ENCODE assay signal across 22 cellular contexts in the genomic region with DNA sequence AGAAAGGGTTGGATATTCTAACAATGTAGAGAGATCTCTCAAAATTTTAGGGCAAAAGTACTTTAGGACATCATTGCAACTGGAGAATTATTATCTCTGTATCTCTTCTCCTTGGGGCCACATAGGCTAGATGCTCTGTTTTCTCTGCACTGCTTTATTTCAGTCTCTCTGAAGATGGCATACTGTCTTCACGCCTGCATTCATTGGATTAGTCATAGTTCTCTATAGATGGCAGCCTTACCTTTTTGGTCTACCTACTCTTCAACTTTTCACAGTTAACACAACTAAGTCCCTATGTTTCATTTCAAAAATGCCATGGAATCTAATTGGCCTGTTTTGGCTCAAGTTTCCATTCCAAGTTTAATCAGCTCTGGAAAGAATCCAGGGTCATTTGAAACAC.
A peak's percentile ranks its signal among the peaks of the same experiment; 100 is the strongest.
DNase-seq lines count a peak whose midpoint lies in the region; ATAC-seq and TF ChIP-seq lines count a peak whose summit lies in the region.
"Had no signal": no experiment of that assay in that cellular context is flagged by ENCODE, and none has a peak within 500 bp of the region (broad histone marks: within the 10 kb centered on the region; RNA-seq: fewer than 3 reads in every experiment).

No MANE protein-coding gene starts in this region.

- no peaks in the 10 kb centered on the region for H4K20me1 ChIP-seq in OCI-LY1 (ENCODE audit: insufficient read depth, low read length)

- 0 out of 2 replicates have a peak overlapping the region, but pooled peaks have one; percentile 27 for H2AFZ ChIP-seq in OCI-LY1 (ENCODE audit: low read length)
- H2AFZ ChIP-seq: parathyroid adenoma had no signal

- H3K79me2 ChIP-seq in OCI-LY1 (ENCODE audit: insufficient read depth, low read length), result no peaks in the 10 kb centered on the region
- H3K79me2 ChIP-seq: parathyroid adenoma had no signal

- H3K9ac ChIP-seq in OCI-LY1 (ENCODE audit: low read length), result no peak overlapping the region
- H3K9ac ChIP-seq: parathyroid adenoma had no signal

- no peaks in the 10 kb centered on the region for H3K27me3 ChIP-seq in OCI-LY1 (ENCODE audit: insufficient read depth, low read length)
- H3K27me3 ChIP-seq: heart left ventricle, SJSA1, vagina had no signal

- no peaks in the 10 kb centered on the region for H3K9me2 ChIP-seq in OCI-LY1 (ENCODE audit: low read depth, low read length)

- DNase-seq in GM13976 (ENCODE audit: low spot score) (no peak), omental fat pad (ENCODE audit: low spot score) (no peak), GOT3 (lab: John Stamatoyannopoulos, UW) (no peak), OCI-M1 (lab: John Stamatoyannopoulos, UW) (no peak)
- DNase-seq: activated gamma-delta T cell treated with Interleukin-2 at 50 U/mL for 16 hours; amniotic stem cell; effector memory CD4-positive, alpha-beta T cell; EL; heart left ventricle; mammary epithelial cell; naive thymus-derived CD8-positive, alpha-beta T cell; NCI-H187 treated with DMSO at 0.1 percent for 48 hours; NCI-H510A treated with DMSO at 0.1 percent for 48 hours; stimulated activated CD4-positive, alpha-beta T cell treated with anti-CD3 and anti-CD28 coated beads, Interleukin-4, amount 100 ng/mL, for 1 hour; T-helper 9 cell had no signal

- in situ Hi-C loops in GM13976 (cut with MboI; ENCODE audit: low sequenced_read_pairs, unreplicated experiment), result no loop called here

- no peaks in the 10 kb centered on the region for H3K36me3 ChIP-seq in OCI-LY1 (ENCODE audit: insufficient read depth, low read length)
- H3K36me3 ChIP-seq: heart left ventricle, SJSA1, vagina had no signal

- TF ChIP-seq CTCF in GM13976 (IDR thresholded peaks at IDR 0.05; ENCODE audit: borderline replicate concordance, control extremely low read depth, extremely low read depth, insufficient read depth, missing control alignments) (peak; percentile 8), OCI-LY1 (IDR thresholded peaks at IDR 0.05; ENCODE audit: low read length) (peak; percentile 36; the same call in 1 of the 2 replicates), omental fat pad (IDR thresholded peaks at IDR 0.05) (no peak)

- no peak overlapping the region for H3K4me2 ChIP-seq in OCI-LY1 (ENCODE audit: low read length)

- ATAC-seq in GM19372 (IDR thresholded peaks at IDR 0.05; ENCODE audit: low read depth, unreplicated experiment) (peak; percentile 46), HG02885 (IDR thresholded peaks at IDR 0.05; ENCODE audit: poor library complexity, unreplicated experiment) (peak; percentile 62), omental fat pad (ENCODE audit: low FRiP score) (no peak), HG03280 (IDR thresholded peaks at IDR 0.05; ENCODE audit: unreplicated experiment) (no peak)
- ATAC-seq: heart left ventricle; naive thymus-derived CD8-positive, alpha-beta T cell had no signal

- no peak overlapping the region for H3K27ac ChIP-seq in OCI-LY1 (ENCODE audit: low read depth, low read length, poor library complexity, severe bottlenecking)
- H3K27ac ChIP-seq: heart left ventricle, parathyroid adenoma, SJSA1, vagina had no signal

- peaks cover 18% of the 10 kb centered on the region for H3K4me1 ChIP-seq in OCI-LY1 (ENCODE audit: insufficient read depth, low read length, severe bottlenecking)
- H3K4me1 ChIP-seq: parathyroid adenoma, SJSA1, vagina had no signal

- H3F3A ChIP-seq in OCI-LY1 (ENCODE audit: insufficient read depth, low read length), result no peaks in the 10 kb centered on the region

- H3K9me3 ChIP-seq in OCI-LY1 (ENCODE audit: low read length), result peaks cover 2% of the 10 kb centered on the region; the same call in 1 of the 2 replicates
- H3K9me3 ChIP-seq: heart left ventricle, vagina had no signal

- no peak overlapping the region for H3K4me3 ChIP-seq in OCI-LY1 (ENCODE audit: low read depth, low read length, poor library complexity, severe bottlenecking)
- H3K4me3 ChIP-seq: heart left ventricle, SJSA1, vagina had no signal

Comparison
In these comparisons a context has a peak if more than half of its experiments do, and no peak if none do; other contexts are left out.
1. CTCF ChIP-seq: peak in GM13976 (single experiment) and OCI-LY1 (single experiment); none in omental fat pad (0 of 3).
2. ATAC-seq: peak in GM19372 (single experiment) and HG02885 (single experiment); none in omental fat pad (single experiment) and HG03280 (single experiment).